ENCODE assay signal across 14 cellular contexts in the genomic region with DNA sequence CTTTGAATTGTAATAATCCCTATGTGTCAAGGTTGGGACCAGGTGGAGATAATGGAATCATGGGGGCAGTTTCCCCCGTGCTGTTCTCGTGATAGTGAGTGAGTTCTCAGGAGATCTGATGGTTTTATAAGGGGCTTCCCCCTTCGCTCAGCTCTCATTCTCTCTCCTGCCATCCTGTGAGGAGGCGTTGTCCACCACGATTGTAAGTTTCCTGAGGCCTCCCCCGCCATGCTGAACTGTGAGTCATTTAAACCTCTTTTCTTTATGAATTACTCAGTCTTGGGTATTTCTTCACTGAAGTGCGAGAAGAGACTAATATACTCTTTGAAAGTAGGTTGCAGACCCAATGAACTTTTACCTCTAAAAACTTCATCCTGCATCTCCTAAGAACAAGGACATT. TPM values are rescaled to one million over a fixed set of nuclear protein-coding genes. Genes with fewer than 3 reads are reported as not detected.
A peak's percentile ranks its signal among the peaks of the same experiment; 100 is the strongest.
DNase-seq lines count a peak whose midpoint lies in the region; ATAC-seq and TF ChIP-seq lines count a peak whose summit lies in the region.
"Had no signal": no experiment of that assay in that cellular context is flagged by ENCODE, and none has a peak within 500 bp of the region (broad histone marks: within the 10 kb centered on the region; RNA-seq: fewer than 3 reads in every experiment).

No MANE protein-coding gene starts in this region.

- H3K4me3 ChIP-seq in stomach = no peak overlapping the region
- no peak overlapping the region for H3K4me3 ChIP-seq in body of pancreas

- H3K4me3 Mint-ChIP-seq in activated T-helper 1 cell treated with anti-CD3 and anti-CD28 coated beads, Interleukin-12 subunit alpha, Interleukin-12 subunit beta, Interleukin-2, Interleukin-4 antibody, amounts not matched to agents 30 ng/mL and 10 ng/mL and 1 ng/mL, durations not matched to agents 14 hours and 24 hours and 36 hours = no peak overlapping the region
- H3K4me3 Mint-ChIP-seq in stimulated activated effector memory CD8-positive, alpha-beta T cell treated with anti-CD3 and anti-CD28 coated beads, Interleukin-12 subunit alpha, Interleukin-12 subunit beta, amount 100 ng/mL, for 72 hours = peak overlapping the region; percentile 7
- H3K4me3 Mint-ChIP-seq: activated B cell treated with CpG ODN at 0.5 μM for 24 hours; dendritic cell treated with granulocyte-macrophage colony-stimulating factor and Interleukin-4, amounts not matched to agents 40 ng/mL and 50 ng/mL, for 4 days had no signal

- H3K27me3 ChIP-seq in stomach (peaks cover 0 to 43% (median 16%) of the 10 kb centered on the region in 3 donors), body of pancreas (no peaks in the 10 kb centered on the region)

- ATAC-seq in stimulated activated effector memory CD8-positive, alpha-beta T cell treated with anti-CD3 and anti-CD28 coated beads, Interleukin-12 subunit alpha, Interleukin-12 subunit beta, amount 100 ng/mL, for 72 hours = peak; percentile 86
- ATAC-seq in body of pancreas = no peak
- ATAC-seq: esophagus mucosa had no signal

- H3K27ac ChIP-seq in stomach = no peak overlapping the region
- H3K27ac ChIP-seq in body of pancreas = no peak overlapping the region

- peak; percentile 59 for DNase-seq in activated CD8-positive, alpha-beta memory T cell treated with anti-CD3 and anti-CD28 coated beads for 24 hours
- DNase-seq in activated CD8-positive, alpha-beta memory T cell treated with anti-CD3 and anti-CD28 coated beads, Interleukin-2, amount 50 U/mL, for 4 hours = no peak
- no peak for DNase-seq in activated T-helper 1 cell treated with anti-CD3 and anti-CD28 coated beads, Interleukin-12 subunit alpha, Interleukin-12 subunit beta, Interleukin-2, Interleukin-4 antibody, amounts not matched to agents 30 ng/mL and 10 ng/mL and 1 ng/mL, durations not matched to agents 14 hours and 24 hours and 36 hours (ENCODE audit: low spot score)
- peak; percentile 29 for DNase-seq in stimulated activated CD4-positive, alpha-beta T cell treated with anti-CD3 and anti-CD28 coated beads, Interleukin-12 subunit alpha, Interleukin-12 subunit beta, amount 100 ng/mL, for 4 hours
- peak; percentile 11 to 72 for DNase-seq in stimulated activated effector memory CD8-positive, alpha-beta T cell treated with anti-CD3 and anti-CD28 coated beads, Interleukin-12 subunit alpha, Interleukin-12 subunit beta, amount 100 ng/mL, for 72 hours (ENCODE audit: low spot score in 2 of 2)
- DNase-seq in stomach = no peak
- no peak for DNase-seq in OCI-M1 (lab: John Stamatoyannopoulos, UW)
- no peak for DNase-seq in body of pancreas
- DNase-seq: activated B cell treated with CpG ODN at 0.5 μM for 24 hours, GDM1, NCI-H2029 treated with DMSO at 0.1 percent for 48 hours, NCI-H69 had no signal

- no peak for TF ChIP-seq EP300 in stomach (IDR thresholded peaks at IDR 0.05)

- H3K9me3 Mint-ChIP-seq in activated T-helper 1 cell treated with anti-CD3 and anti-CD28 coated beads, Interleukin-12 subunit alpha, Interleukin-12 subunit beta, Interleukin-2, Interleukin-4 antibody, amounts not matched to agents 30 ng/mL and 10 ng/mL and 1 ng/mL, durations not matched to agents 14 hours and 24 hours and 36 hours = peaks cover 28% of the 10 kb centered on the region
- H3K9me3 Mint-ChIP-seq in stimulated activated effector memory CD8-positive, alpha-beta T cell treated with anti-CD3 and anti-CD28 coated beads, Interleukin-12 subunit alpha, Interleukin-12 subunit beta, amount 100 ng/mL, for 72 hours = peaks cover 2% of the 10 kb centered on the region
- H3K9me3 Mint-ChIP-seq: activated B cell treated with CpG ODN at 0.5 μM for 24 hours; dendritic cell treated with granulocyte-macrophage colony-stimulating factor and Interleukin-4, amounts not matched to agents 40 ng/mL and 50 ng/mL, for 4 days had no signal

- TF ChIP-seq CTCF in stomach (IDR thresholded peaks at IDR 0.05) (no peak), body of pancreas (IDR thresholded peaks at IDR 0.05) (no peak)

- peaks cover 2% of the 10 kb centered on the region for H3K36me3 Mint-ChIP-seq in activated T-helper 1 cell treated with anti-CD3 and anti-CD28 coated beads, Interleukin-12 subunit alpha, Interleukin-12 subunit beta, Interleukin-2, Interleukin-4 antibody, amounts not matched to agents 30 ng/mL and 10 ng/mL and 1 ng/mL, durations not matched to agents 14 hours and 24 hours and 36 hours (ENCODE audit: low read depth)
- H3K36me3 Mint-ChIP-seq in stimulated activated effector memory CD8-positive, alpha-beta T cell treated with anti-CD3 and anti-CD28 coated beads, Interleukin-12 subunit alpha, Interleukin-12 subunit beta, amount 100 ng/mL, for 72 hours = no peaks in the 10 kb centered on the region

- peak overlapping the region; percentile 76 for H3K27ac Mint-ChIP-seq in activated T-helper 1 cell treated with anti-CD3 and anti-CD28 coated beads, Interleukin-12 subunit alpha, Interleukin-12 subunit beta, Interleukin-2, Interleukin-4 antibody, amounts not matched to agents 30 ng/mL and 10 ng/mL and 1 ng/mL, durations not matched to agents 14 hours and 24 hours and 36 hours
- H3K27ac Mint-ChIP-seq in stimulated activated effector memory CD8-positive, alpha-beta T cell treated with anti-CD3 and anti-CD28 coated beads, Interleukin-12 subunit alpha, Interleukin-12 subunit beta, amount 100 ng/mL, for 72 hours = peak overlapping the region; percentile 5
- H3K27ac Mint-ChIP-seq: activated B cell treated with CpG ODN at 0.5 μM for 24 hours; dendritic cell treated with granulocyte-macrophage colony-stimulating factor and Interleukin-4, amounts not matched to agents 40 ng/mL and 50 ng/mL, for 4 days had no signal

- H3K27me3 Mint-ChIP-seq in activated T-helper 1 cell treated with anti-CD3 and anti-CD28 coated beads, Interleukin-12 subunit alpha, Interleukin-12 subunit beta, Interleukin-2, Interleukin-4 antibody, amounts not matched to agents 30 ng/mL and 10 ng/mL and 1 ng/mL, durations not matched to agents 14 hours and 24 hours and 36 hours (ENCODE audit: insufficient read depth) = peaks cover 12% of the 10 kb centered on the region

- H3K36me3 ChIP-seq in stomach (no peaks in the 10 kb centered on the region), body of pancreas (replicated peaks in 1 of 2; ENCODE audit: insufficient read depth in 1 of 2, low read depth in 2 of 2) (no peaks in the 10 kb centered on the region)

- peaks cover 32% of the 10 kb centered on the region for H3K4me1 Mint-ChIP-seq in activated T-helper 1 cell treated with anti-CD3 and anti-CD28 coated beads, Interleukin-12 subunit alpha, Interleukin-12 subunit beta, Interleukin-2, Interleukin-4 antibody, amounts not matched to agents 30 ng/mL and 10 ng/mL and 1 ng/mL, durations not matched to agents 14 hours and 24 hours and 36 hours (ENCODE audit: low read depth)
- peaks cover 47% of the 10 kb centered on the region for H3K4me1 Mint-ChIP-seq in stimulated activated effector memory CD8-positive, alpha-beta T cell treated with anti-CD3 and anti-CD28 coated beads, Interleukin-12 subunit alpha, Interleukin-12 subunit beta, amount 100 ng/mL, for 72 hours

- 63 to 70% (median 65%) methylated on average over 7 of the region's 7 CpGs for WGBS in stomach, 5 donors
- 44 to 60% methylated on average over 7 of the region's 7 CpGs for WGBS in body of pancreas, 2 donors

- no peak for TF ChIP-seq POLR2A in stomach (IDR thresholded peaks at IDR 0.05)
- TF ChIP-seq POLR2A in body of pancreas (IDR thresholded peaks at IDR 0.05) = no peak

- intact Hi-C loops in activated T-helper 1 cell treated with anti-CD3 and anti-CD28 coated beads, Interleukin-12 subunit alpha, Interleukin-12 subunit beta, Interleukin-2, Interleukin-4 antibody, amounts not matched to agents 30 ng/mL and 10 ng/mL and 1 ng/mL, durations not matched to agents 14 hours and 24 hours and 36 hours (cut with micrococcal nuclease) = loop anchor here (1.0 to 5.0 kb wide), 5 partner anchors 340 to 725 kb away; no protein-coding TSS in a partner anchor
- intact Hi-C loops in stomach (cut with DNase I; ENCODE audit: low total_unique reads) (no loop called here), body of pancreas (cut with DNase I) (no loop called here)

- H3K9me3 ChIP-seq in stomach = peaks cover 0 to 1% (median under 1%) of the 10 kb centered on the region in 4 donors
- no peaks in the 10 kb centered on the region for H3K9me3 ChIP-seq in body of pancreas

- H3K4me1 ChIP-seq in stomach = no peaks in the 10 kb centered on the region
- no peaks in the 10 kb centered on the region for H3K4me1 ChIP-seq in body of pancreas

RNA-seq across cellular contexts. Expression of gene KCNG1, which starts 39.2 kb away (rescaled TPM):
- total RNA-seq in activated T-helper 1 cell treated with anti-CD3 and anti-CD28 coated beads, Interleukin-12 subunit alpha, Interleukin-12 subunit beta, Interleukin-2, Interleukin-4 antibody, amounts not matched to agents 30 ng/mL and 10 ng/mL and 1 ng/mL, durations not matched to agents 14 hours and 24 hours and 36 hours = 2.8 and 3.1 TPM in 2 replicates
- total RNA-seq in stomach (10 to 100 TPM in 1 of 5 donors, 1 to 10 TPM in 1, not detected in 3; 2.2 to 11.9 TPM), body of pancreas (1 to 10 TPM; 4.9 to 6.2 TPM)
- polyA plus RNA-seq in stomach = 1 to 10 TPM in 1 of 3 donors, under 1 TPM in 1, not detected in 1; 0.19 to 3.3 TPM

Comparison
In these comparisons a context has a peak if more than half of its experiments do, and no peak if none do; other contexts are left out.
1. DNase-seq: peak in activated CD8-positive, alpha-beta memory T cell treated with anti-CD3 and anti-CD28 coated beads for 24 hours (single experiment), stimulated activated CD4-positive, alpha-beta T cell treated with anti-CD3 and anti-CD28 coated beads, Interleukin-12 subunit alpha, Interleukin-12 subunit beta, amount 100 ng/mL, for 4 hours (single experiment) and stimulated activated effector memory CD8-positive, alpha-beta T cell treated with anti-CD3 and anti-CD28 coated beads, Interleukin-12 subunit alpha, Interleukin-12 subunit beta, amount 100 ng/mL, for 72 hours (2 of 2); none in activated CD8-positive, alpha-beta memory T cell treated with anti-CD3 and anti-CD28 coated beads, Interleukin-2, amount 50 U/mL, for 4 hours (single experiment), activated T-helper 1 cell treated with anti-CD3 and anti-CD28 coated beads, Interleukin-12 subunit alpha, Interleukin-12 subunit beta, Interleukin-2, Interleukin-4 antibody, amounts not matched to agents 30 ng/mL and 10 ng/mL and 1 ng/mL, durations not matched to agents 14 hours and 24 hours and 36 hours (single experiment), stomach (single experiment), OCI-M1 (single experiment) and body of pancreas (0 of 4).